Comparison of ENCODE assay signal across 20 cellular contexts in genomic region chr11:10926801-10927200, GRCh38.
DNase-seq lines count a peak whose midpoint lies in the region; ATAC-seq, FAIRE-seq and TF ChIP-seq lines count a peak whose summit lies in the region.
"Had no signal": no experiment of that assay in that cellular context is flagged by ENCODE, and none has a peak within 500 bp of the region (broad histone marks: within the 10 kb centered on the region; RNA-seq: fewer than 3 reads in every experiment).

No MANE protein-coding gene starts in this region.

- H3K9me1 ChIP-seq in keratinocyte (ENCODE audit: control insufficient read depth, extremely low read depth, insufficient read depth, low read length): no peaks in the 10 kb centered on the region

- no peak overlapping the region for H2AFZ ChIP-seq in keratinocyte (ENCODE audit: control insufficient read depth, low read length)

- DNase-seq in activated CD4-positive, alpha-beta T cell treated with anti-CD3 and anti-CD28 coated beads for 36 hours: no peak
- DNase-seq in activated CD4-positive, alpha-beta T cell treated with anti-CD3 and anti-CD28 coated beads for 48 hours: no peak
- DNase-seq in keratinocyte (ENCODE audit: low read depth, low spot score): peak; percentile 44
- DNase-seq in type B pancreatic cell (ENCODE audit: extremely low spot score, unreplicated experiment): no peak
- DNase-seq in activated CD4-positive, CD25-positive, alpha-beta regulatory T cell (lab: John Stamatoyannopoulos, UW): no peak
- no peak for DNase-seq in upper lobe of right lung
- DNase-seq: activated CD4-positive, alpha-beta T cell treated with anti-CD3 and anti-CD28 coated beads for 1 hour; activated naive CD8-positive, alpha-beta T cell treated with anti-CD3 and anti-CD28 coated beads for 36 hours; cerebellar nuclear complex; glutamatergic neuron; mesenchymal stem cell; NCI-H2029; NCI-H774; stimulated activated naive CD4-positive, alpha-beta T cell treated with Interleukin-2 at 50 U/mL for 16 hours had no signal

- no peaks in the 10 kb centered on the region for H3K27me3 ChIP-seq in keratinocyte (ENCODE audit: control insufficient read depth, extremely low read depth, insufficient read depth, low read length)
- no peaks in the 10 kb centered on the region for H3K27me3 ChIP-seq in upper lobe of right lung

- H3K9me3 ChIP-seq in keratinocyte (ENCODE audit: control insufficient read depth, low read depth, low read length) (no peaks in the 10 kb centered on the region), upper lobe of right lung (no peaks in the 10 kb centered on the region)

- POLR2A ChIA-PET in activated CD4-positive, alpha-beta T cell treated with anti-CD3 and anti-CD28 coated beads for 36 hours (lab: Charles Lee): interaction anchor here (0.9 kb wide), 1 partner anchor 118 kb away, joined by 4 read pairs; the partner anchor contains the start of gene EIF4G2

- no peaks in the 10 kb centered on the region for H3K36me3 Mint-ChIP-seq in activated CD4-positive, alpha-beta T cell treated with anti-CD3 and anti-CD28 coated beads for 36 hours (ENCODE audit: low read depth)
- no peaks in the 10 kb centered on the region for H3K36me3 Mint-ChIP-seq in activated T-helper 17 cell treated with anti-CD3 and anti-CD28 coated beads, Interleukin-2, amount 50 U/mL, for 72 hours (ENCODE audit: low read depth)
- no peaks in the 10 kb centered on the region for H3K36me3 Mint-ChIP-seq in type B pancreatic cell
- no peaks in the 10 kb centered on the region for H3K36me3 Mint-ChIP-seq in stimulated activated memory B cell treated with anti-CD40 and anti-IgM and Interleukin-4, amounts not matched to agents 10 μg/mL and 1 μg/mL and 100 μg/mL, for 72 hours
- H3K36me3 Mint-ChIP-seq: activated naive CD8-positive, alpha-beta T cell treated with anti-CD3 and anti-CD28 coated beads for 36 hours had no signal

- H3K27ac ChIP-seq in keratinocyte (ENCODE audit: control insufficient read depth, insufficient read depth, low read length) (no peak overlapping the region), upper lobe of right lung (no peak overlapping the region)
- H3K27ac ChIP-seq: C4-2B, RWPE1 had no signal

- no peak overlapping the region for H3K4me3 Mint-ChIP-seq in activated CD4-positive, alpha-beta T cell treated with anti-CD3 and anti-CD28 coated beads for 36 hours
- no peak overlapping the region for H3K4me3 Mint-ChIP-seq in activated T-helper 17 cell treated with anti-CD3 and anti-CD28 coated beads, Interleukin-2, amount 50 U/mL, for 72 hours
- peak overlapping the region; percentile 28 for H3K4me3 Mint-ChIP-seq in type B pancreatic cell
- H3K4me3 Mint-ChIP-seq in stimulated activated memory B cell treated with anti-CD40 and anti-IgM and Interleukin-4, amounts not matched to agents 10 μg/mL and 1 μg/mL and 100 μg/mL, for 72 hours: no peak overlapping the region
- H3K4me3 Mint-ChIP-seq: activated naive CD8-positive, alpha-beta T cell treated with anti-CD3 and anti-CD28 coated beads for 36 hours; T-helper 1 cell treated with Interleukin-12 subunit alpha and Interleukin-12 subunit beta and Interleukin-4 antibody, amounts not matched to agents 30 μg/mL and 1 μg/mL, for 36 hours had no signal

- CTCF ChIA-PET in activated CD4-positive, alpha-beta T cell treated with anti-CD3 and anti-CD28 coated beads for 36 hours (lab: Charles Lee): interaction anchor here (1.0 to 1.6 kb wide), 4 partner anchors 8 to 118 kb away, joined by 3 to 6 read pairs (median 5); partner anchors contain the start of gene EIF4G2

- H3K9me3 Mint-ChIP-seq in activated CD4-positive, alpha-beta T cell treated with anti-CD3 and anti-CD28 coated beads for 36 hours (ENCODE audit: low read depth): no peaks in the 10 kb centered on the region
- no peaks in the 10 kb centered on the region for H3K9me3 Mint-ChIP-seq in activated T-helper 17 cell treated with anti-CD3 and anti-CD28 coated beads, Interleukin-2, amount 50 U/mL, for 72 hours
- H3K9me3 Mint-ChIP-seq in type B pancreatic cell: no peaks in the 10 kb centered on the region
- no peaks in the 10 kb centered on the region for H3K9me3 Mint-ChIP-seq in stimulated activated memory B cell treated with anti-CD40 and anti-IgM and Interleukin-4, amounts not matched to agents 10 μg/mL and 1 μg/mL and 100 μg/mL, for 72 hours
- H3K9me3 Mint-ChIP-seq: activated naive CD8-positive, alpha-beta T cell treated with anti-CD3 and anti-CD28 coated beads for 36 hours; T-helper 1 cell treated with Interleukin-12 subunit alpha and Interleukin-12 subunit beta and Interleukin-4 antibody, amounts not matched to agents 30 μg/mL and 1 μg/mL, for 36 hours had no signal

- H3K4me1 ChIP-seq in keratinocyte (ENCODE audit: control insufficient read depth, extremely low read depth, insufficient read depth, low read length) (peaks cover 36% of the 10 kb centered on the region), upper lobe of right lung (peaks cover 14% of the 10 kb centered on the region)

- H3K4me3 ChIP-seq in keratinocyte (ENCODE audit: control insufficient read depth in 2 of 3, extremely low read depth in 1 of 3, insufficient read depth in 2 of 3, low read depth in 1 of 3, low read length in 3 of 3): no peak overlapping the region
- H3K4me3 ChIP-seq in upper lobe of right lung: no peak overlapping the region
- H3K4me3 ChIP-seq: skin epidermis had no signal

- no peak overlapping the region for H3K9ac ChIP-seq in keratinocyte (ENCODE audit: control insufficient read depth, extremely low read depth, insufficient read depth, low read length)

- FAIRE-seq in keratinocyte (lab: Jason Lieb, UNC): peak; percentile 63

- H3K36me3 ChIP-seq in keratinocyte (ENCODE audit: control insufficient read depth in 2 of 2, extremely low read depth in 1 of 2, insufficient read depth in 2 of 2, low read length in 2 of 2) (no peaks in the 10 kb centered on the region), upper lobe of right lung (no peaks in the 10 kb centered on the region)

- no peak overlapping the region for H3K27ac Mint-ChIP-seq in activated CD4-positive, alpha-beta T cell treated with anti-CD3 and anti-CD28 coated beads for 36 hours
- H3K27ac Mint-ChIP-seq in activated T-helper 17 cell treated with anti-CD3 and anti-CD28 coated beads, Interleukin-2, amount 50 U/mL, for 72 hours: no peak overlapping the region
- H3K27ac Mint-ChIP-seq in type B pancreatic cell: peak overlapping the region; percentile 4
- H3K27ac Mint-ChIP-seq in stimulated activated memory B cell treated with anti-CD40 and anti-IgM and Interleukin-4, amounts not matched to agents 10 μg/mL and 1 μg/mL and 100 μg/mL, for 72 hours: no peak overlapping the region
- H3K27ac Mint-ChIP-seq: activated naive CD8-positive, alpha-beta T cell treated with anti-CD3 and anti-CD28 coated beads for 36 hours; T-helper 1 cell treated with Interleukin-12 subunit alpha and Interleukin-12 subunit beta and Interleukin-4 antibody, amounts not matched to agents 30 μg/mL and 1 μg/mL, for 36 hours had no signal

- peak; percentile 56 for ATAC-seq in activated CD4-positive, alpha-beta T cell treated with anti-CD3 and anti-CD28 coated beads for 36 hours
- peak; percentile 65 for ATAC-seq in activated T-helper 17 cell treated with anti-CD3 and anti-CD28 coated beads, Interleukin-2, amount 50 U/mL, for 72 hours (replicated peaks)
- no peak for ATAC-seq in upper lobe of right lung
- no peak for ATAC-seq in stimulated activated memory B cell treated with anti-CD40 and anti-IgM and Interleukin-4, amounts not matched to agents 10 μg/mL and 1 μg/mL and 100 μg/mL, for 72 hours

- TF ChIP-seq CTCF in keratinocyte (optimal IDR thresholded peaks at IDR 0.05 in 1 of 3, IDR thresholded peaks at IDR 0.05 in 1 of 3, conservative IDR thresholded peaks at IDR 0.05 in 1 of 3; ENCODE audit: extremely low read depth in 1 of 3, insufficient read depth in 2 of 3, low read length in 3 of 3): no peak
- no peak for TF ChIP-seq CTCF in type B pancreatic cell (conservative IDR thresholded peaks at IDR 0.05)
- no peak for TF ChIP-seq CTCF in upper lobe of right lung (IDR thresholded peaks at IDR 0.05)

- H3K4me2 ChIP-seq in keratinocyte (ENCODE audit: control insufficient read depth, extremely low read depth, insufficient read depth, low read depth, low read length): no peak overlapping the region

- dilution Hi-C loops in keratinocyte (cut with MboI; ENCODE audit: extremely low pct_ligation_motif_present, low sequenced_read_pairs): no loop called here

- H3K79me2 ChIP-seq in keratinocyte (ENCODE audit: control insufficient read depth, insufficient read depth, low read length): no peaks in the 10 kb centered on the region

- H4K20me1 ChIP-seq in keratinocyte (ENCODE audit: control insufficient read depth, extremely low read depth, insufficient read depth, low read length): no peaks in the 10 kb centered on the region

- peaks cover 17% of the 10 kb centered on the region for H3K27me3 Mint-ChIP-seq in activated CD4-positive, alpha-beta T cell treated with anti-CD3 and anti-CD28 coated beads for 36 hours
- H3K27me3 Mint-ChIP-seq in activated T-helper 17 cell treated with anti-CD3 and anti-CD28 coated beads, Interleukin-2, amount 50 U/mL, for 72 hours: peaks cover 9% of the 10 kb centered on the region
- H3K27me3 Mint-ChIP-seq in type B pancreatic cell: no peaks in the 10 kb centered on the region
- peaks cover 36% of the 10 kb centered on the region for H3K27me3 Mint-ChIP-seq in stimulated activated memory B cell treated with anti-CD40 and anti-IgM and Interleukin-4, amounts not matched to agents 10 μg/mL and 1 μg/mL and 100 μg/mL, for 72 hours

- intact Hi-C loops in activated CD4-positive, alpha-beta T cell treated with anti-CD3 and anti-CD28 coated beads for 36 hours (cut with DNase I, micrococcal nuclease): no loop called here
- intact Hi-C loops in upper lobe of right lung (cut with DNase I): no loop called here

- peaks cover 5% of the 10 kb centered on the region for H3K4me1 Mint-ChIP-seq in activated CD4-positive, alpha-beta T cell treated with anti-CD3 and anti-CD28 coated beads for 36 hours
- no peaks in the 10 kb centered on the region for H3K4me1 Mint-ChIP-seq in activated T-helper 17 cell treated with anti-CD3 and anti-CD28 coated beads, Interleukin-2, amount 50 U/mL, for 72 hours
- peaks cover 30% of the 10 kb centered on the region for H3K4me1 Mint-ChIP-seq in type B pancreatic cell (ENCODE audit: unreplicated experiment)
- peaks cover 15% of the 10 kb centered on the region for H3K4me1 Mint-ChIP-seq in stimulated activated memory B cell treated with anti-CD40 and anti-IgM and Interleukin-4, amounts not matched to agents 10 μg/mL and 1 μg/mL and 100 μg/mL, for 72 hours

Comparison
In these comparisons a context has a peak if more than half of its experiments do, and no peak if none do; other contexts are left out.
1. ATAC-seq: peak in activated CD4-positive, alpha-beta T cell treated with anti-CD3 and anti-CD28 coated beads for 36 hours (single experiment) and activated T-helper 17 cell treated with anti-CD3 and anti-CD28 coated beads, Interleukin-2, amount 50 U/mL, for 72 hours (single experiment); none in upper lobe of right lung (single experiment) and stimulated activated memory B cell treated with anti-CD40 and anti-IgM and Interleukin-4, amounts not matched to agents 10 μg/mL and 1 μg/mL and 100 μg/mL, for 72 hours (single experiment).